ENCODE assay signal across 8 cellular contexts in genomic region chr22:18001040-18001893, GRCh38. TPM values are rescaled to one million over a fixed set of nuclear protein-coding genes. Genes with fewer than 3 reads are reported as not detected.
DNase-seq lines count a peak whose midpoint lies in the region; ATAC-seq, FAIRE-seq and TF ChIP-seq lines count a peak whose summit lies in the region.

No MANE protein-coding gene starts in this region.

- TF ChIP-seq CTCF in colonic mucosa (IDR thresholded peaks at IDR 0.05): no peak
- peak; percentile 27 for TF ChIP-seq CTCF in kidney (IDR thresholded peaks at IDR 0.05; ENCODE audit: borderline replicate concordance, extremely low read depth, insufficient read depth)

- no peaks in the 10 kb centered on the region for H3K27me3 ChIP-seq in colonic mucosa

- FAIRE-seq in kidney (lab: Jason Lieb, UNC): peak; percentile 79

- H3K27ac ChIP-seq in colonic mucosa: peak overlapping the region; percentile 93
- H3K27ac ChIP-seq in kidney (ENCODE audit: low read depth in 2 of 2, low read length in 2 of 2): peak overlapping the region; percentile 86 to 98

- H3K9me3 ChIP-seq in colonic mucosa (no peaks in the 10 kb centered on the region), kidney (ENCODE audit: control insufficient read depth in 1 of 2, low read length in 2 of 2) (no peaks in the 10 kb centered on the region)

- ATAC-seq in HG03439 (IDR thresholded peaks at IDR 0.05; ENCODE audit: unreplicated experiment): peak; percentile 41
- no peak for ATAC-seq in HG03280 (IDR thresholded peaks at IDR 0.05; ENCODE audit: unreplicated experiment)

- H3K4me3 ChIP-seq in colonic mucosa (peak overlapping the region; percentile 83), kidney (ENCODE audit: low read length in 2 of 2) (peak overlapping the region; percentile 61 to 82)

- DNase-seq in DMS 273 treated with DMSO at 0.1 percent for 48 hours (lab: John Stamatoyannopoulos, UW) (peak; percentile 87), NCI-H524 treated with DMSO at 0.1 percent for 48 hours (lab: John Stamatoyannopoulos, UW) (peak; percentile 91), colonic mucosa (peak; percentile 92), kidney (peak; percentile 97)
- DNase-seq in activated CD4-positive, alpha-beta T cell treated with anti-CD3 and anti-CD28 coated beads for 48 hours: peak; percentile 81
- peak; percentile 44 to 71 for DNase-seq in stimulated activated CD4-positive, alpha-beta T cell treated with anti-CD3 and anti-CD28 coated beads, Interleukin-12 subunit alpha, Interleukin-12 subunit beta, amount 100 ng/mL, for 24 hours (ENCODE audit: low read depth in 2 of 2)

- no peaks in the 10 kb centered on the region for H3K36me3 ChIP-seq in colonic mucosa
- no peaks in the 10 kb centered on the region for H3K36me3 ChIP-seq in kidney (ENCODE audit: control insufficient read depth in 1 of 2, insufficient read depth in 2 of 2, low read length in 2 of 2)

- peak overlapping the region; percentile 84 to 85 for H3K9ac ChIP-seq in colonic mucosa (ENCODE audit: low read depth in 2 of 2, low read length in 2 of 2)
- H3K9ac ChIP-seq in kidney (ENCODE audit: low read length in 2 of 2): peak overlapping the region; percentile 56 to 91

- intact Hi-C loops in colonic mucosa (cut with DNase I) (loop anchor here (2.0 kb wide), 1 partner anchor 76 kb away; the partner anchor contains the start of gene PEX26), kidney (cut with DNase I) (no loop called here)

- H3K4me1 ChIP-seq in colonic mucosa (peaks cover 9% of the 10 kb centered on the region), kidney (ENCODE audit: control insufficient read depth in 1 of 2, insufficient read depth in 1 of 2, low read depth in 1 of 2, low read length in 2 of 2) (peaks cover 5 to 14% of the 10 kb centered on the region in 2 donors)

RNA-seq across cellular contexts. Expression of gene MICAL3, which starts 23.1 kb away (rescaled TPM):
- total RNA-seq in colonic mucosa: 10 to 100 TPM; 72.5 to 84.5 TPM
- total RNA-seq in kidney: 99.4 TPM
- polyA plus RNA-seq in kidney (ENCODE audit: insufficient read depth, low read depth, low replicate concordance): 5.0 TPM
